Comparison of ENCODE assay signal across 8 cellular contexts in genomic region chr1:234610061-234610581, GRCh38. TPM values are rescaled to one million over a fixed set of nuclear protein-coding genes. Genes with fewer than 3 reads are reported as not detected.
A peak's percentile ranks its signal among the peaks of the same experiment; 100 is the strongest.
DNase-seq lines count a peak whose midpoint lies in the region; ATAC-seq and TF ChIP-seq lines count a peak whose summit lies in the region.

Gene IRF2BP2 (minus strand): TSS chr1:234610178. CDS start chr1:234609494, 684 bp downstream.

- H3K9ac ChIP-seq in ES-I3 (ENCODE audit: low read depth, low read length) = peak within 1 kb of the TSS; percentile 85

- no peaks in the 10 kb centered on the region for H3K9me3 ChIP-seq in ES-I3 (ENCODE audit: control insufficient read depth, insufficient read depth, low read length)

- H3K27ac Mint-ChIP-seq in activated B cell treated with CpG ODN at 0.5 μM for 24 hours = peak within 1 kb of the TSS; percentile 95

- peak within 1 kb of the TSS; percentile 90 for H3K4me3 Mint-ChIP-seq in activated B cell treated with CpG ODN at 0.5 μM for 24 hours

- CTCF ChIA-PET in activated B cell treated with CpG ODN at 0.5 μM for 24 hours (lab: Charles Lee) = interaction anchor here (0.6 to 3.3 kb wide), 5 partner anchors 12 to 473 kb away, joined by 3 to 12 read pairs (median 5); no protein-coding TSS in a partner anchor

- H3K27me3 Mint-ChIP-seq in activated B cell treated with CpG ODN at 0.5 μM for 24 hours = no peaks in the 10 kb centered on the region

- H3K4me1 ChIP-seq in ES-I3 (ENCODE audit: insufficient read depth, low read length) = peaks cover 29% of the 10 kb centered on the region

- H3K36me3 ChIP-seq in ES-I3 (ENCODE audit: insufficient read depth, low read length) = peaks cover 13% of the 10 kb centered on the region

- DNase-seq in NCI-H2196 (lab: John Stamatoyannopoulos, UW; ENCODE audit: unreplicated experiment) (peak; percentile 68), activated B cell treated with CpG ODN at 0.5 μM for 24 hours (peak; percentile 88), cardiac fibroblast (ENCODE audit: low read depth in 2 of 2) (peak; percentile 85 to 94), iris pigment epithelial cell (ENCODE audit: low read depth) (peak; percentile 82), NCI-H526 treated with DMSO at 0.1 percent for 48 hours (lab: John Stamatoyannopoulos, UW) (no peak)
- DNase-seq in stimulated activated CD4-positive, alpha-beta T cell treated with anti-CD3 and anti-CD28 coated beads, Interleukin-12 subunit alpha, Interleukin-12 subunit beta, amount 100 ng/mL, for 24 hours (ENCODE audit: low read depth in 2 of 2) = peak; percentile 66 to 71

- POLR2A ChIA-PET in activated B cell treated with CpG ODN at 0.5 μM for 24 hours (lab: Charles Lee) = interaction anchor here (0.6 to 9.2 kb wide), 32 partner anchors 10 to 894 kb away, joined by 3 to 148 read pairs (median 8); partner anchors contain the start of genes B3GALNT2, RBM34 and TARBP1

- H3K4me1 Mint-ChIP-seq in activated B cell treated with CpG ODN at 0.5 μM for 24 hours = peaks cover 60% of the 10 kb centered on the region

- H3K4me3 ChIP-seq in cardiac fibroblast (replicated peaks in 1 of 2; ENCODE audit: low read depth in 2 of 2, low read length in 2 of 2) = peak within 1 kb of the TSS; percentile 47 to 69

- no peaks in the 10 kb centered on the region for H3K9me3 Mint-ChIP-seq in activated B cell treated with CpG ODN at 0.5 μM for 24 hours

- ATAC-seq in HG02840 (IDR thresholded peaks at IDR 0.05; ENCODE audit: low FRiP score, unreplicated experiment) (peak; percentile 25), activated B cell treated with CpG ODN at 0.5 μM for 24 hours (ENCODE audit: low read depth) (peak; percentile 12)

- intact Hi-C loops in activated B cell treated with CpG ODN at 0.5 μM for 24 hours (cut with micrococcal nuclease) = loop anchor here (1.0 to 5.0 kb wide), 4 partner anchors 233 to 1257 kb away; partner anchors contain the start of genes LYST and TOMM20

- TF ChIP-seq CTCF in activated B cell treated with CpG ODN at 0.5 μM for 24 hours (IDR thresholded peaks at IDR 0.05) (no peak), cardiac fibroblast (IDR thresholded peaks at IDR 0.05; ENCODE audit: low read depth, low read length) (no peak)

- H3K36me3 Mint-ChIP-seq in activated B cell treated with CpG ODN at 0.5 μM for 24 hours (ENCODE audit: low read depth) = peaks cover 32% of the 10 kb centered on the region

RNA-seq across cellular contexts. Expression of gene IRF2BP2, which starts in this region (rescaled TPM):
- total RNA-seq in activated B cell treated with CpG ODN at 0.5 μM for 24 hours = 117 and 121 TPM in 2 replicates
